In genomic region chr10:69375307-69376151, GRCh38 we compare ENCODE assay signal across 8 cellular contexts. TPM values are rescaled to one million over a fixed set of nuclear protein-coding genes. Genes with fewer than 3 reads are reported as not detected.
DNase-seq lines count a peak whose midpoint lies in the region; TF ChIP-seq lines count a peak whose summit lies in the region.
"Had no signal": no experiment of that assay in that cellular context is flagged by ENCODE, and none has a peak within 500 bp of the region (broad histone marks: within the 10 kb centered on the region; RNA-seq: fewer than 3 reads in every experiment).

No MANE protein-coding gene starts in this region.

- no peak for TF ChIP-seq POLR2A in suprapubic skin (IDR thresholded peaks at IDR 0.05)

- H3K4me3 ChIP-seq in suprapubic skin = no peak overlapping the region

- WGBS in suprapubic skin = 3% methylated on average over 11 of the region's 19 CpGs

- no peak for TF ChIP-seq CTCF in suprapubic skin (IDR thresholded peaks at IDR 0.05)

- TF ChIP-seq EP300 in suprapubic skin (IDR thresholded peaks at IDR 0.05) = no peak

- H3K27ac ChIP-seq in caudate nucleus (ENCODE audit: low read depth, low read length) (peak overlapping the region; percentile 54), layer of hippocampus (ENCODE audit: low read depth, low read length) (peak overlapping the region; percentile 22), suprapubic skin (peak overlapping the region; percentile 83)

- no peaks in the 10 kb centered on the region for H3K9me3 ChIP-seq in suprapubic skin

- H3K27me3 ChIP-seq in layer of hippocampus (ENCODE audit: control insufficient read depth, insufficient read depth, low read length) (peaks cover 2% of the 10 kb centered on the region), suprapubic skin (no peaks in the 10 kb centered on the region)

- DNase-seq in NCI-H2029 treated with DMSO at 0.1 percent for 48 hours (lab: John Stamatoyannopoulos, UW) = peak; percentile 44
- DNase-seq in caudate nucleus (lab: John Stamatoyannopoulos, UW) = peak in 28 of 61 donors; percentile 17 to 97 (median 44)
- peak in 1 of 2 donors; percentile 84 for DNase-seq in suprapubic skin (ENCODE audit: low spot score in 2 of 2)
- DNase-seq in germinal center (ENCODE audit: low spot score) = no peak
- no peak for DNase-seq in stimulated activated CD4-positive, alpha-beta T cell treated with anti-CD3 and anti-CD28 coated beads, Interleukin-15, amount 100 ng/mL, for 24 hours
- DNase-seq in CD1c-positive myeloid dendritic cell (ENCODE audit: extremely low spot score) = no peak
- DNase-seq: NCI-H526 treated with DMSO at 0.1 percent for 48 hours had no signal

- peaks cover 47% of the 10 kb centered on the region for H3K36me3 ChIP-seq in suprapubic skin

- H3K4me1 ChIP-seq in suprapubic skin = peaks cover 58% of the 10 kb centered on the region

RNA-seq across cellular contexts. Expression of gene TACR2, which starts 41.2 kb away (rescaled TPM):
- total RNA-seq in suprapubic skin = 1 to 10 TPM in 1 of 4 donors, under 1 TPM in 3; 0.25 to 1.2 (median 0.63) TPM

Comparison
In these comparisons a context has a peak if more than half of its experiments do, and no peak if none do; other contexts are left out.
1. H3K27ac ChIP-seq: peak in every context shown above with its lines; median percentile 83 in suprapubic skin; 54 in caudate nucleus; 22 in layer of hippocampus.